Comparison of ENCODE assay signal across 1 cellular context in the genomic region with DNA sequence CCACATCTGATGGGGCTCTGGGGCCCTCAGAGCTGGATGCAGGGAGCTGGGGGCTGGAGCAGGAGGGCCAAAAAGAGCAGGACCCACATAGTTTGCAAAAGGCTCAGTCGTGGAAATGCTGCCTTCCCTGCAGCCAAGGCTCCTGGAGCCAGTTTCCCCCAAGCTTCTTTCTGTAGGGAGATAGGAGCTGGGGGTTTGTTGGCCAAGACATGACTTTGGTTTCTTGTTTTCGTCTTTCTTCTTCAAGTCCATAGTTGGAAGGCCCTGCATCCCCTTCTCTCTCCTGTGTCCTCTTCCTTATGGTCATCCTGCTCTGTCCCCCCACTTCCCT.
A peak's percentile ranks its signal among the peaks of the same experiment; 100 is the strongest.
TF ChIP-seq lines count a peak whose summit lies in the region.

No MANE protein-coding gene starts in this region.

TF ChIP-seq in HepG2, 621 proteins besides CTCF, POLR2A, EP300 and RAD21 (continued from another document):
- TF ChIP-seq, protein P1, sequence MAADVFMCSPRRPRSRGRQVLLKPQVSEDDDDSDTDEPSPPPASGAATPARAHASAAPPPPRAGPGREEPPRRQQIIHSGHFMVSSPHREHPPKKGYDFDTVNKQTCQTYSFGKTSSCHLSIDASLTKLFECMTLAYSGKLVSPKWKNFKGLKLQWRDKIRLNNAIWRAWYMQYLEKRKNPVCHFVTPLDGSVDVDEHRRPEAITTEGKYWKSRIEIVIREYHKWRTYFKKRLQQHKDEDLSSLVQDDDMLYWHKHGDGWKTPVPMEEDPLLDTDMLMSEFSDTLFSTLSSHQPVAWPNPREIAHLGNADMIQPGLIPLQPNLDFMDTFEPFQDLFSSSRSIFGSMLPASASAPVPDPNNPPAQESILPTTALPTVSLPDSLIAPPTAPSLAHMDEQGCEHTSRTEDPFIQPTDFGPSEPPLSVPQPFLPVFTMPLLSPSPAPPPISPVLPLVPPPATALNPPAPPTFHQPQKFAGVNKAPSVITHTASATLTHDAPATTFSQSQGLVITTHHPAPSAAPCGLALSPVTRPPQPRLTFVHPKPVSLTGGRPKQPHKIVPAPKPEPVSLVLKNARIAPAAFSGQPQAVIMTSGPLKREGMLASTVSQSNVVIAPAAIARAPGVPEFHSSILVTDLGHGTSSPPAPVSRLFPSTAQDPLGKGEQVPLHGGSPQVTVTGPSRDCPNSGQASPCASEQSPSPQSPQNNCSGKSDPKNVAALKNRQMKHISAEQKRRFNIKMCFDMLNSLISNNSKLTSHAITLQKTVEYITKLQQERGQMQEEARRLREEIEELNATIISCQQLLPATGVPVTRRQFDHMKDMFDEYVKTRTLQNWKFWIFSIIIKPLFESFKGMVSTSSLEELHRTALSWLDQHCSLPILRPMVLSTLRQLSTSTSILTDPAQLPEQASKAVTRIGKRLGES (CRISPR knock-in tag; IDR thresholded peaks at IDR 0.05; ENCODE audit: borderline replicate concordance): no peak
- TF ChIP-seq ZNF33A (CRISPR knock-in tag; IDR thresholded peaks at IDR 0.05; ENCODE audit: borderline replicate concordance) (no peak), HIC2 (CRISPR knock-in tag; IDR thresholded peaks at IDR 0.05; ENCODE audit: low read depth) (no peak), ZFP90 (CRISPR knock-in tag; IDR thresholded peaks at IDR 0.05; ENCODE audit: borderline replicate concordance) (0 out of 2 replicates have a peak, but pooled peaks have one; percentile 28), ZNF101 (CRISPR knock-in tag; IDR thresholded peaks at IDR 0.05; ENCODE audit: borderline replicate concordance, low read depth) (no peak), ZNF501 (CRISPR knock-in tag; IDR thresholded peaks at IDR 0.05) (peak; percentile 52; the same call in 1 of the 2 replicates)
- TF ChIP-seq, protein P2, sequence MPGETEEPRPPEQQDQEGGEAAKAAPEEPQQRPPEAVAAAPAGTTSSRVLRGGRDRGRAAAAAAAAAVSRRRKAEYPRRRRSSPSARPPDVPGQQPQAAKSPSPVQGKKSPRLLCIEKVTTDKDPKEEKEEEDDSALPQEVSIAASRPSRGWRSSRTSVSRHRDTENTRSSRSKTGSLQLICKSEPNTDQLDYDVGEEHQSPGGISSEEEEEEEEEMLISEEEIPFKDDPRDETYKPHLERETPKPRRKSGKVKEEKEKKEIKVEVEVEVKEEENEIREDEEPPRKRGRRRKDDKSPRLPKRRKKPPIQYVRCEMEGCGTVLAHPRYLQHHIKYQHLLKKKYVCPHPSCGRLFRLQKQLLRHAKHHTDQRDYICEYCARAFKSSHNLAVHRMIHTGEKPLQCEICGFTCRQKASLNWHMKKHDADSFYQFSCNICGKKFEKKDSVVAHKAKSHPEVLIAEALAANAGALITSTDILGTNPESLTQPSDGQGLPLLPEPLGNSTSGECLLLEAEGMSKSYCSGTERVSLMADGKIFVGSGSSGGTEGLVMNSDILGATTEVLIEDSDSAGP (CRISPR knock-in tag; IDR thresholded peaks at IDR 0.05; ENCODE audit: borderline replicate concordance): no peak; the same call in 1 of the 2 replicates
